In genomic region chr4:146633471-146633800, GRCh38 we compare ENCODE assay signal across 2 cellular contexts.
TF ChIP-seq lines count a peak whose summit lies in the region.

No MANE protein-coding gene starts in this region.

TF ChIP-seq in HepG2, 621 proteins besides CTCF, POLR2A, EP300 and RAD21:
- TF ChIP-seq ELF1 (CRISPR knock-in tag; IDR thresholded peaks at IDR 0.05) (no peak), CAMTA2 (CRISPR knock-in tag; IDR thresholded peaks at IDR 0.05; ENCODE audit: borderline replicate concordance) (no peak), BRF2 (CRISPR knock-in tag; IDR thresholded peaks at IDR 0.05) (no peak), NFE2L1 (CRISPR knock-in tag; IDR thresholded peaks at IDR 0.05; ENCODE audit: borderline replicate concordance) (no peak), ZBTB3 (CRISPR knock-in tag; IDR thresholded peaks at IDR 0.05; ENCODE audit: borderline replicate concordance, low read depth) (no peak), YEATS2 (CRISPR knock-in tag; IDR thresholded peaks at IDR 0.05; ENCODE audit: borderline replicate concordance) (no peak), RARA (CRISPR knock-in tag; IDR thresholded peaks at IDR 0.05) (no peak), ZNF232 (CRISPR knock-in tag; IDR thresholded peaks at IDR 0.05; ENCODE audit: borderline replicate concordance) (no peak), NCOA5 (CRISPR knock-in tag; IDR thresholded peaks at IDR 0.05) (no peak), ZNF557 (CRISPR knock-in tag; IDR thresholded peaks at IDR 0.05) (no peak), GTF3A (CRISPR knock-in tag; conservative IDR thresholded peaks at IDR 0.05) (no peak), NFKBIZ (CRISPR knock-in tag; IDR thresholded peaks at IDR 0.05) (no peak), ZNF776 (CRISPR knock-in tag; IDR thresholded peaks at IDR 0.05) (no peak), REL (CRISPR knock-in tag; conservative IDR thresholded peaks at IDR 0.05) (no peak), ZNF33A (CRISPR knock-in tag; IDR thresholded peaks at IDR 0.05; ENCODE audit: borderline replicate concordance) (no peak)
- TF ChIP-seq, protein P1, sequence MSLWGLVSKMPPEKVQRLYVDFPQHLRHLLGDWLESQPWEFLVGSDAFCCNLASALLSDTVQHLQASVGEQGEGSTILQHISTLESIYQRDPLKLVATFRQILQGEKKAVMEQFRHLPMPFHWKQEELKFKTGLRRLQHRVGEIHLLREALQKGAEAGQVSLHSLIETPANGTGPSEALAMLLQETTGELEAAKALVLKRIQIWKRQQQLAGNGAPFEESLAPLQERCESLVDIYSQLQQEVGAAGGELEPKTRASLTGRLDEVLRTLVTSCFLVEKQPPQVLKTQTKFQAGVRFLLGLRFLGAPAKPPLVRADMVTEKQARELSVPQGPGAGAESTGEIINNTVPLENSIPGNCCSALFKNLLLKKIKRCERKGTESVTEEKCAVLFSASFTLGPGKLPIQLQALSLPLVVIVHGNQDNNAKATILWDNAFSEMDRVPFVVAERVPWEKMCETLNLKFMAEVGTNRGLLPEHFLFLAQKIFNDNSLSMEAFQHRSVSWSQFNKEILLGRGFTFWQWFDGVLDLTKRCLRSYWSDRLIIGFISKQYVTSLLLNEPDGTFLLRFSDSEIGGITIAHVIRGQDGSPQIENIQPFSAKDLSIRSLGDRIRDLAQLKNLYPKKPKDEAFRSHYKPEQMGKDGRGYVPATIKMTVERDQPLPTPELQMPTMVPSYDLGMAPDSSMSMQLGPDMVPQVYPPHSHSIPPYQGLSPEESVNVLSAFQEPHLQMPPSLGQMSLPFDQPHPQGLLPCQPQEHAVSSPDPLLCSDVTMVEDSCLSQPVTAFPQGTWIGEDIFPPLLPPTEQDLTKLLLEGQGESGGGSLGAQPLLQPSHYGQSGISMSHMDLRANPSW (CRISPR knock-in tag; IDR thresholded peaks at IDR 0.05; ENCODE audit: borderline replicate concordance), result no peak
- TF ChIP-seq, protein P2, sequence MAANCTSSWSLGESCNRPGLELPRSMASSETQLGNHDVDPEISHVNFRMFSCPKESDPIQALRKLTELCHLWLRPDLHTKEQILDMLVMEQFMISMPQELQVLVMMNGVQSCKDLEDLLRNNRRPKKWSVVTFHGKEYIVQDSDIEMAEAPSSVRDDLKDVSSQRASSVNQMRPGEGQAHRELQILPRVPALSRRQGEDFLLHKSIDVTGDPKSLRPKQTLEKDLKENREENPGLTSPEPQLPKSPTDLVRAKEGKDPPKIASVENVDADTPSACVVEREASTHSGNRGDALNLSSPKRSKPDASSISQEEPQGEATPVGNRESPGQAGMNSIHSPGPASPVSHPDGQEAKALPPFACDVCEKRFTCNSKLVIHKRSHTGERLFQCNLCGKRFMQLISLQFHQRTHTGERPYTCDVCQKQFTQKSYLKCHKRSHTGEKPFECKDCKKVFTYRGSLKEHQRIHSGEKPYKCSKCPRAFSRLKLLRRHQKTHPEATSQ (CRISPR knock-in tag; IDR thresholded peaks at IDR 0.05; ENCODE audit: borderline replicate concordance), result no peak
- TF ChIP-seq, protein P3, sequence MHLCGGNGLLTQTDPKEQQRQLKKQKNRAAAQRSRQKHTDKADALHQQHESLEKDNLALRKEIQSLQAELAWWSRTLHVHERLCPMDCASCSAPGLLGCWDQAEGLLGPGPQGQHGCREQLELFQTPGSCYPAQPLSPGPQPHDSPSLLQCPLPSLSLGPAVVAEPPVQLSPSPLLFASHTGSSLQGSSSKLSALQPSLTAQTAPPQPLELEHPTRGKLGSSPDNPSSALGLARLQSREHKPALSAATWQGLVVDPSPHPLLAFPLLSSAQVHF (CRISPR knock-in tag; IDR thresholded peaks at IDR 0.05), result no peak

TF ChIP-seq in H1, 55 proteins besides CTCF, POLR2A, EP300 and RAD21:
- TF ChIP-seq ASH2L (IDR thresholded peaks at IDR 0.05; ENCODE audit: low read length) (no peak), PHF8 (conservative IDR thresholded peaks at IDR 0.05; ENCODE audit: low read depth, low read length) (no peak), SUZ12 (IDR thresholded peaks at IDR 0.05; ENCODE audit: low read length) (peak; percentile 81; the same call in 1 of the 2 replicates), EZH2 (IDR thresholded peaks at IDR 0.05; ENCODE audit: low read depth, low read length, severe bottlenecking) (peak; percentile 78), RNF2 (IDR thresholded peaks at IDR 0.05; ENCODE audit: borderline replicate concordance, low read depth, low read length, missing control alignments, poor library complexity, severe bottlenecking) (peak; percentile 19), SAP30 (IDR thresholded peaks at IDR 0.05; ENCODE audit: insufficient read depth, insufficient replicate concordance, low read length) (no peak)
- TF ChIP-seq, protein P4, sequence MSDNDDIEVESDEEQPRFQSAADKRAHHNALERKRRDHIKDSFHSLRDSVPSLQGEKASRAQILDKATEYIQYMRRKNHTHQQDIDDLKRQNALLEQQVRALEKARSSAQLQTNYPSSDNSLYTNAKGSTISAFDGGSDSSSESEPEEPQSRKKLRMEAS (IDR thresholded peaks at IDR 0.05), result peak; percentile 49; the same call in 1 of the 2 replicates
TF ChIP-seq in H1: peak in this region for 4.
